ENCODE assay signal across 22 cellular contexts in genomic region chr6:7803219-7803618, GRCh38.
"Had no signal": no experiment of that assay in that cellular context is flagged by ENCODE, and none has a peak within 500 bp of the region (broad histone marks: within the 10 kb centered on the region; RNA-seq: fewer than 3 reads in every experiment).

No MANE protein-coding gene starts in this region.

- H3K27me3 ChIP-seq: tibial artery had no signal

- H3K4me3 Mint-ChIP-seq: activated CD4-positive, alpha-beta memory T cell treated with anti-CD3 and anti-CD28 coated beads for 36 hours; activated naive CD8-positive, alpha-beta T cell; brain; endodermal cell; mesothelial cell of epicardium; nephron had no signal

- H3K4me1 ChIP-seq: foreskin keratinocyte, parathyroid adenoma, spleen, tibial artery had no signal

- H3K9me3 Mint-ChIP-seq: activated CD4-positive, alpha-beta memory T cell treated with anti-CD3 and anti-CD28 coated beads for 36 hours; brain; endodermal cell; mesothelial cell of epicardium; nephron had no signal

- H3K4me3 ChIP-seq: dorsolateral prefrontal cortex, lung, spleen, tibial artery had no signal

- H3K36me3 ChIP-seq: spleen, tibial artery, WERI-Rb-1 had no signal

- H3K4me1 Mint-ChIP-seq: endodermal cell had no signal

- H3K27ac Mint-ChIP-seq: activated CD4-positive, alpha-beta memory T cell treated with anti-CD3 and anti-CD28 coated beads for 36 hours; activated naive CD8-positive, alpha-beta T cell; brain; endodermal cell; mesothelial cell of epicardium; nephron had no signal

- H3K36me3 Mint-ChIP-seq: activated CD4-positive, alpha-beta memory T cell treated with anti-CD3 and anti-CD28 coated beads for 36 hours; activated naive CD8-positive, alpha-beta T cell; brain; mesothelial cell of epicardium had no signal

- H3K27ac ChIP-seq: dorsolateral prefrontal cortex, foreskin keratinocyte, parathyroid adenoma, spleen, tibial artery, WERI-Rb-1 had no signal

- ATAC-seq: foreskin keratinocyte, left lobe of liver had no signal

- H3K9me3 ChIP-seq: spleen, tibial artery had no signal

- DNase-seq: activated CD4-positive, alpha-beta memory T cell treated with anti-CD3 and anti-CD28 coated beads for 36 hours; activated CD4-positive, alpha-beta T cell treated with anti-CD3 and anti-CD28 coated beads for 1 hour; activated gamma-delta T cell; activated T-cell treated with anti-CD3 and anti-CD28 coated beads, Interleukin-2, amount 50 U/mL, for 1 hour; central memory CD4-positive, alpha-beta T cell; dorsolateral prefrontal cortex; endodermal cell; foreskin keratinocyte; hippocampal formation; islet precursor cell; spleen; stimulated activated naive CD4-positive, alpha-beta T cell; substantia nigra; tibial artery had no signal

- H3K27me3 Mint-ChIP-seq: brain had no signal
